Comparison of ENCODE assay signal across 9 cellular contexts in genomic region chr7:23246540-23246939, GRCh38. TPM values are rescaled to one million over a fixed set of nuclear protein-coding genes. Genes with fewer than 3 reads are reported as not detected.
DNase-seq lines count a peak whose midpoint lies in the region; ATAC-seq and TF ChIP-seq lines count a peak whose summit lies in the region.
"Had no signal": no experiment of that assay in that cellular context is flagged by ENCODE, and none has a peak within 500 bp of the region (broad histone marks: within the 10 kb centered on the region; RNA-seq: fewer than 3 reads in every experiment).

Gene GPNMB, plus strand, starts transcription at chr7:23246775. Its CDS starts 83 bp downstream, at chr7:23246858.

- peaks cover 0 to 33% of the 10 kb centered on the region in 2 donors for H3K4me1 ChIP-seq in right atrium auricular region
- peaks cover 6 to 9% of the 10 kb centered on the region in 2 donors for H3K4me1 ChIP-seq in gastrocnemius medialis

- H3K4me1 Mint-ChIP-seq in stimulated activated effector memory CD8-positive, alpha-beta T cell treated with anti-CD3 and anti-CD28 coated beads, Interleukin-12 subunit alpha, Interleukin-12 subunit beta, amount 100 ng/mL, for 72 hours, result no peaks in the 10 kb centered on the region

- peak within 1 kb of the TSS; percentile 76 to 79 for H3K27ac ChIP-seq in right atrium auricular region
- peak within 1 kb of the TSS; percentile 53 to 57 (median 56) for H3K27ac ChIP-seq in gastrocnemius medialis

- no peaks in the 10 kb centered on the region for H3K27me3 ChIP-seq in right atrium auricular region
- peaks cover 24 to 35% (median 29%) of the 10 kb centered on the region in 3 donors for H3K27me3 ChIP-seq in gastrocnemius medialis

- H3K9me3 Mint-ChIP-seq in stimulated activated effector memory CD8-positive, alpha-beta T cell treated with anti-CD3 and anti-CD28 coated beads, Interleukin-12 subunit alpha, Interleukin-12 subunit beta, amount 100 ng/mL, for 72 hours, result no peaks in the 10 kb centered on the region
- H3K9me3 Mint-ChIP-seq: T-helper 1 cell treated with Interleukin-12 subunit alpha and Interleukin-12 subunit beta and Interleukin-4 antibody, amounts not matched to agents 30 μg/mL and 1 μg/mL, for 36 hours had no signal

- no peak within 1 kb of the TSS for H3K27ac Mint-ChIP-seq in stimulated activated effector memory CD8-positive, alpha-beta T cell treated with anti-CD3 and anti-CD28 coated beads, Interleukin-12 subunit alpha, Interleukin-12 subunit beta, amount 100 ng/mL, for 72 hours
- H3K27ac Mint-ChIP-seq: T-helper 1 cell treated with Interleukin-12 subunit alpha and Interleukin-12 subunit beta and Interleukin-4 antibody, amounts not matched to agents 30 μg/mL and 1 μg/mL, for 36 hours had no signal

- intact Hi-C loops in gastrocnemius medialis (cut with DNase I; ENCODE audit: low total_unique reads), result no loop called here

- H3K4me3 ChIP-seq in right atrium auricular region (peak within 1 kb of the TSS; percentile 49 to 55), gastrocnemius medialis (peak within 1 kb of the TSS; percentile 44 to 53 (median 47))

- DNase-seq in GM03348 (ENCODE audit: low spot score) (peak; percentile 90), amniotic stem cell (lab: John Stamatoyannopoulos, UW) (peak; percentile 89), right atrium auricular region (ENCODE audit: low spot score) (peak; percentile 72), gastrocnemius medialis (peak; percentile 45 to 50), superior temporal gyrus (ENCODE audit: extremely low spot score) (no peak), NCI-H446 treated with DMSO at 0.1 percent for 48 hours (lab: John Stamatoyannopoulos, UW) (no peak)
- no peak for DNase-seq in stimulated activated effector memory CD8-positive, alpha-beta T cell treated with anti-CD3 and anti-CD28 coated beads, Interleukin-12 subunit alpha, Interleukin-12 subunit beta, amount 100 ng/mL, for 72 hours (ENCODE audit: low spot score in 2 of 2)

- H3K36me3 ChIP-seq in right atrium auricular region, result no peaks in the 10 kb centered on the region
- no peaks in the 10 kb centered on the region for H3K36me3 ChIP-seq in gastrocnemius medialis

- peak; percentile 68 to 75 for ATAC-seq in gastrocnemius medialis
- no peak for ATAC-seq in GM18867 (IDR thresholded peaks at IDR 0.05; ENCODE audit: unreplicated experiment)
- ATAC-seq in stimulated activated effector memory CD8-positive, alpha-beta T cell treated with anti-CD3 and anti-CD28 coated beads, Interleukin-12 subunit alpha, Interleukin-12 subunit beta, amount 100 ng/mL, for 72 hours, result no peak

- no peaks in the 10 kb centered on the region for H3K9me3 ChIP-seq in right atrium auricular region
- H3K9me3 ChIP-seq in gastrocnemius medialis, result no peaks in the 10 kb centered on the region

- H3K36me3 Mint-ChIP-seq in stimulated activated effector memory CD8-positive, alpha-beta T cell treated with anti-CD3 and anti-CD28 coated beads, Interleukin-12 subunit alpha, Interleukin-12 subunit beta, amount 100 ng/mL, for 72 hours, result no peaks in the 10 kb centered on the region

- TF ChIP-seq POLR2A in gastrocnemius medialis (IDR thresholded peaks at IDR 0.05), result peak in 1 of 2 donors; percentile 51

- in situ Hi-C loops in gastrocnemius medialis (cut with MboI; ENCODE audit: low sequenced_read_pairs in 4 of 4), result no loop called here

- no peak within 1 kb of the TSS for H3K4me3 Mint-ChIP-seq in stimulated activated effector memory CD8-positive, alpha-beta T cell treated with anti-CD3 and anti-CD28 coated beads, Interleukin-12 subunit alpha, Interleukin-12 subunit beta, amount 100 ng/mL, for 72 hours

- TF ChIP-seq CTCF in right atrium auricular region (IDR thresholded peaks at IDR 0.05), result no peak
- no peak for TF ChIP-seq CTCF in gastrocnemius medialis (IDR thresholded peaks at IDR 0.05 in 4 of 5, conservative IDR thresholded peaks at IDR 0.05 in 1 of 5)

RNA-seq across cellular contexts. Expression of gene GPNMB, which starts in this region (rescaled TPM):
- 100 to 1,000 TPM in 1 of 2 donors, 10 to 100 TPM in 1; 74.4 to 137 TPM for total RNA-seq in right atrium auricular region
- total RNA-seq in gastrocnemius medialis, result 10 to 100 TPM; 14.7 to 32.1 (median 17.3) TPM

Comparison
In these comparisons a context has a peak if more than half of its experiments do, and no peak if none do; other contexts are left out.
1. DNase-seq: peak in GM03348 (single experiment), amniotic stem cell (single experiment), right atrium auricular region (single experiment) and gastrocnemius medialis (2 of 2); none in superior temporal gyrus (single experiment), stimulated activated effector memory CD8-positive, alpha-beta T cell treated with anti-CD3 and anti-CD28 coated beads, Interleukin-12 subunit alpha, Interleukin-12 subunit beta, amount 100 ng/mL, for 72 hours (0 of 2) and NCI-H446 treated with DMSO at 0.1 percent for 48 hours (single experiment).
2. ATAC-seq: peak in gastrocnemius medialis (2 of 2); none in GM18867 (single experiment) and stimulated activated effector memory CD8-positive, alpha-beta T cell treated with anti-CD3 and anti-CD28 coated beads, Interleukin-12 subunit alpha, Interleukin-12 subunit beta, amount 100 ng/mL, for 72 hours (single experiment).